In the genomic region with DNA sequence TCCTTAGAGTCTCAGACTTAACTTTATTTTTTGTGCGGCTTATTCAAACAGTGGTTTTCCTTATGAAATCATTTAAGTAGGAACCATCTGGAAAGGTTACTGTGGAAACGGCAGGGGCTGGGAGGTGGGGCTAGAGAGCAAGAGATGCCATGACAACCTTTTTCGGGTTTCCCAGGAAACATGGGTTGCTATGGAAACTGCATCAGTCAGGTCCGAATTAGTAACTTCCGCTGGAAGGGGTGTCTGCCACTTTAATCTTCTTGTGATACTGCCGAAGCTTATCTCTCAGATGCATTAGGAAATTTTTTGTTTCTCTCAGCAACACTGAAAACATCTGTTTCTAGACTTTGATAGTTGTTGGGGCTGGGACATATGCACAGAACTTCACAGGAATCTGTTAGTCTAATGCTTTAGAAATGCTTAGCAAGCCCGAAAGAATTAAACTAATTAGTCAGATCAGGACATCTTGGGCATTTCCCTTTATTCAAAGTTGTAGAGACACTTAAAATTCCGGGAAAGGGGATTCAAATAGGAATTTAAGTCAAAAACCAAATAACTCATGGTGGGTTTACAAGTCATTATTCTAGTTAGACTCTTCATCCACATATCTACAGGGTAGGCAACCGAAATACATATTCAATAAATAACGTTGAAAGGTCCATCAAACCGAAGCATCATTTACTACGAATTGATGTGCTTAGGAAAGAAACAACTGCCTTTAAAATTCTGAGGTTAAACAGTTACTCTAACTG, we compare ENCODE assay signal across 9 cellular contexts. TPM values are rescaled to one million over a fixed set of nuclear protein-coding genes. Genes with fewer than 3 reads are reported as not detected.
DNase-seq lines count a peak whose midpoint lies in the region; ATAC-seq, FAIRE-seq and TF ChIP-seq lines count a peak whose summit lies in the region.
"Had no signal": no experiment of that assay in that cellular context is flagged by ENCODE, and none has a peak within 500 bp of the region (broad histone marks: within the 10 kb centered on the region; RNA-seq: fewer than 3 reads in every experiment).

No MANE protein-coding gene starts in this region.

- H3K4me3 Mint-ChIP-seq in T-cell (peak overlapping the region; percentile 93 to 100 (median 96)), neural crest cell (peak overlapping the region; percentile 76)
- H3K4me3 Mint-ChIP-seq in activated naive CD8-positive, alpha-beta T cell treated with anti-CD3 and anti-CD28 coated beads, Interleukin-2, amount 50 U/mL, for 24 hours, result peak overlapping the region; percentile 90

- H3K36me3 Mint-ChIP-seq in T-cell, result peaks cover 38% of the 10 kb centered on the region
- H3K36me3 Mint-ChIP-seq in activated naive CD8-positive, alpha-beta T cell treated with anti-CD3 and anti-CD28 coated beads, Interleukin-2, amount 50 U/mL, for 24 hours (ENCODE audit: low read depth), result peaks cover 13% of the 10 kb centered on the region
- peaks cover 4% of the 10 kb centered on the region for H3K36me3 Mint-ChIP-seq in neural crest cell (ENCODE audit: low read depth)

- FAIRE-seq in HTR-8/SVneo (lab: Jason Lieb, UNC), result no peak

- H3K9me3 Mint-ChIP-seq in T-cell (no peaks in the 10 kb centered on the region), neural crest cell (no peaks in the 10 kb centered on the region)
- no peaks in the 10 kb centered on the region for H3K9me3 Mint-ChIP-seq in activated naive CD8-positive, alpha-beta T cell treated with anti-CD3 and anti-CD28 coated beads, Interleukin-2, amount 50 U/mL, for 24 hours

- H3K4me1 Mint-ChIP-seq in T-cell (peaks cover 37 to 53% (median 51%) of the 10 kb centered on the region in 3 donors), neural crest cell (peaks cover 30% of the 10 kb centered on the region)
- peaks cover 58% of the 10 kb centered on the region for H3K4me1 Mint-ChIP-seq in activated naive CD8-positive, alpha-beta T cell treated with anti-CD3 and anti-CD28 coated beads, Interleukin-2, amount 50 U/mL, for 24 hours

- POLR2A ChIA-PET in HEK293T (lab: Yijun Ruan, JAX), result no interaction called here
- POLR2A ChIA-PET in T-cell (lab: Charles Lee), result interaction anchor here (0.6 to 1.4 kb wide), 7 partner anchors 9 to 203 kb away, joined by 3 to 5 read pairs (median 3); no protein-coding TSS in a partner anchor

- ATAC-seq in T-cell (replicated peaks in 1 of 4) (peak in 3 of 4 experiments; percentile 6 to 49 (median 7)), left cardiac atrium (no peak), GM18873 (IDR thresholded peaks at IDR 0.05; ENCODE audit: low FRiP score, unreplicated experiment) (no peak)
- ATAC-seq in activated naive CD8-positive, alpha-beta T cell treated with anti-CD3 and anti-CD28 coated beads, Interleukin-2, amount 50 U/mL, for 24 hours, result peak; percentile 56

- no peak for TF ChIP-seq CTCF in neural crest cell (conservative IDR thresholded peaks at IDR 0.05)

- H3K27ac Mint-ChIP-seq in T-cell, result peak overlapping the region; percentile 94 to 100
- H3K27ac Mint-ChIP-seq in activated naive CD8-positive, alpha-beta T cell treated with anti-CD3 and anti-CD28 coated beads, Interleukin-2, amount 50 U/mL, for 24 hours, result peak overlapping the region; percentile 92
- peak overlapping the region; percentile 21 for H3K27ac Mint-ChIP-seq in neural crest cell (ENCODE audit: unreplicated experiment)

- CTCF ChIA-PET in HEK293T (lab: Yijun Ruan, JAX), result no interaction called here
- CTCF ChIA-PET in T-cell (lab: Charles Lee), result interaction anchor here in 1 of 2 donors (1.0 to 2.7 kb wide), 2 partner anchors 43 to 52 kb away, joined by 3 to 12 read pairs; no protein-coding TSS in a partner anchor

- intact Hi-C loops in left cardiac atrium (cut with DNase I), result loop anchor here in 1 of 2 donors (5.0 kb wide), 1 partner anchor 35 kb away; no protein-coding TSS in a partner anchor

- H3K27me3 Mint-ChIP-seq in T-cell (no peaks in the 10 kb centered on the region), neural crest cell (ENCODE audit: low read depth) (peaks cover 76% of the 10 kb centered on the region)
- no peaks in the 10 kb centered on the region for H3K27me3 Mint-ChIP-seq in activated naive CD8-positive, alpha-beta T cell treated with anti-CD3 and anti-CD28 coated beads, Interleukin-2, amount 50 U/mL, for 24 hours

- peak; percentile 32 for DNase-seq in HEK293T (ENCODE audit: extremely low spot score)
- peak; percentile 18 to 81 (median 66) for DNase-seq in T-cell
- DNase-seq in activated naive CD8-positive, alpha-beta T cell treated with anti-CD3 and anti-CD28 coated beads, Interleukin-2, amount 50 U/mL, for 24 hours, result peak; percentile 66
- peak; percentile 54 for DNase-seq in neural crest cell (ENCODE audit: low read depth, low spot score)
- no peak for DNase-seq in NCI-H2107 treated with DMSO at 0.1 percent for 48 hours (lab: John Stamatoyannopoulos, UW; ENCODE audit: unreplicated experiment)
- DNase-seq in left cardiac atrium, result no peak
- DNase-seq in HTR-8/SVneo (ENCODE audit: insufficient read length, low spot score), result no peak

TF ChIP-seq in HEK293T, 16 proteins besides CTCF, POLR2A, EP300 and RAD21:
- TF ChIP-seq FOXM1 (IDR thresholded peaks at IDR 0.05; ENCODE audit: borderline replicate concordance) (no peak), ZNF384 (IDR thresholded peaks at IDR 0.05) (no peak), FOXK2 (IDR thresholded peaks at IDR 0.05) (no peak), SP1 (IDR thresholded peaks at IDR 0.05) (no peak), TARDBP (IDR thresholded peaks at IDR 0.05) (no peak), L3MBTL2 (conservative IDR thresholded peaks at IDR 0.05) (no peak), NFRKB (IDR thresholded peaks at IDR 0.05) (no peak), BHLHE40 (IDR thresholded peaks at IDR 0.05; ENCODE audit: borderline replicate concordance) (no peak), LEF1 (IDR thresholded peaks at IDR 0.05; ENCODE audit: borderline replicate concordance) (no peak), FOXA1 (IDR thresholded peaks at IDR 0.05) (no peak), ARNT (IDR thresholded peaks at IDR 0.05) (no peak), SUZ12 (IDR thresholded peaks at IDR 0.05) (no peak), HDGF (IDR thresholded peaks at IDR 0.05; ENCODE audit: borderline replicate concordance) (no peak), CTBP1 (IDR thresholded peaks at IDR 0.05; ENCODE audit: borderline replicate concordance) (no peak), ELF4 (IDR thresholded peaks at IDR 0.05) (no peak)
- TF ChIP-seq, protein P1, sequence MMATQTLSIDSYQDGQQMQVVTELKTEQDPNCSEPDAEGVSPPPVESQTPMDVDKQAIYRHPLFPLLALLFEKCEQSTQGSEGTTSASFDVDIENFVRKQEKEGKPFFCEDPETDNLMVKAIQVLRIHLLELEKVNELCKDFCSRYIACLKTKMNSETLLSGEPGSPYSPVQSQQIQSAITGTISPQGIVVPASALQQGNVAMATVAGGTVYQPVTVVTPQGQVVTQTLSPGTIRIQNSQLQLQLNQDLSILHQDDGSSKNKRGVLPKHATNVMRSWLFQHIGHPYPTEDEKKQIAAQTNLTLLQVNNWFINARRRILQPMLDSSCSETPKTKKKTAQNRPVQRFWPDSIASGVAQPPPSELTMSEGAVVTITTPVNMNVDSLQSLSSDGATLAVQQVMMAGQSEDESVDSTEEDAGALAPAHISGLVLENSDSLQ (IDR thresholded peaks at IDR 0.05), result no peak
TF ChIP-seq in HEK293T: peak in this region for 0.

RNA-seq across cellular contexts. Expression of a gene that starts 2.6 kb away (rescaled TPM):
- total RNA-seq in T-cell (100 to 1,000 TPM; 101 to 125 (median 110) TPM), neural crest cell (2.8 TPM in 2 replicates), left cardiac atrium (1 to 10 TPM; 2.0 to 2.7 TPM)
- total RNA-seq: lung microvascular endothelial cell had no signal

Comparison
In these comparisons a context has a peak if more than half of its experiments do, and no peak if none do; other contexts are left out.
1. DNase-seq: peak in HEK293T (single experiment), T-cell (34 of 34), activated naive CD8-positive, alpha-beta T cell treated with anti-CD3 and anti-CD28 coated beads, Interleukin-2, amount 50 U/mL, for 24 hours (single experiment) and neural crest cell (single experiment); none in NCI-H2107 treated with DMSO at 0.1 percent for 48 hours (single experiment), left cardiac atrium (single experiment) and HTR-8/SVneo (single experiment).
2. ATAC-seq: peak in T-cell (3 of 4) and activated naive CD8-positive, alpha-beta T cell treated with anti-CD3 and anti-CD28 coated beads, Interleukin-2, amount 50 U/mL, for 24 hours (single experiment); none in left cardiac atrium (0 of 2) and GM18873 (single experiment).
3. H3K27ac Mint-ChIP-seq: peak in every context shown above with its lines; median percentile 97 in T-cell; 92 in activated naive CD8-positive, alpha-beta T cell treated with anti-CD3 and anti-CD28 coated beads, Interleukin-2, amount 50 U/mL, for 24 hours; 21 in neural crest cell.
4. RNA of a gene that starts 2.6 kb away (total RNA-seq): 101 to 125 TPM in T-cell; 2.8 TPM in neural crest cell and 2.0 to 2.7 TPM in left cardiac atrium; every median in the first group is over 10 times any median in the second.
5. Peak in every context shown above with its lines, with median percentiles within 50 percentile points of each other: H3K4me3 Mint-ChIP-seq.